27 cellular contexts compared by ENCODE assay signal in genomic region chr16:84680165-84680842, GRCh38.
"Had no signal": no experiment of that assay in that cellular context is flagged by ENCODE, and none has a peak within 500 bp of the region (broad histone marks: within the 10 kb centered on the region; RNA-seq: fewer than 3 reads in every experiment).

No MANE protein-coding gene starts in this region.

- H3K36me3 ChIP-seq: left lung, lower lobe of right lung, neural progenitor cell, neutrophil, ovary, suprapubic skin, thoracic aorta, tibial artery, uterus had no signal

- DNase-seq: hypothalamus; immature natural killer cell; kidney; left colon; left lung; lower lobe of right lung; mammary epithelial cell; mesendoderm; naive B cell; natural killer cell; nephron progenitor cell; occipital lobe; ovary; retina; right cardiac atrium; stimulated activated CD4-positive, alpha-beta T cell treated with anti-CD3 and anti-CD28 coated beads, Interleukin-1b, Interleukin-23, amount 100 ng/mL, for 48 hours; stimulated activated CD4-positive, alpha-beta T cell treated with anti-CD3 and anti-CD28 coated beads, Interleukin-2, amount 100 ng/mL, for 48 hours; stimulated activated naive B cell treated with anti-CD40 and anti-IgM and Interleukin-4, amounts not matched to agents 10 μg/mL and 1 μg/mL and 100 μg/mL, for 72 hours; trophoblast cell; uterus had no signal

- H3K4me2 ChIP-seq: neural progenitor cell, smooth muscle cell had no signal

- H2AFZ ChIP-seq: neural progenitor cell had no signal

- H3K9me3 ChIP-seq: left lung, lower lobe of right lung, neutrophil, ovary, suprapubic skin, thoracic aorta, tibial artery, uterus had no signal

- H3K4me3 ChIP-seq: left lung, lower lobe of right lung, neural progenitor cell, ovary, smooth muscle cell, suprapubic skin, thoracic aorta, tibial artery, uterus had no signal

- H3K27me3 ChIP-seq: ovary, uterus had no signal

- H3K27ac ChIP-seq: left lung, lower lobe of right lung, neural progenitor cell, neutrophil, ovary, suprapubic skin, thoracic aorta, tibial artery, uterus had no signal

- FAIRE-seq: islet of Langerhans, kidney had no signal

- ATAC-seq: left colon; left lung; lower lobe of right lung; natural killer cell; right cardiac atrium; stimulated activated naive B cell treated with anti-CD40 and anti-IgM and Interleukin-4, amounts not matched to agents 10 μg/mL and 1 μg/mL and 100 μg/mL, for 72 hours had no signal

- H3K4me1 ChIP-seq: lower lobe of right lung, suprapubic skin, tibial artery, uterus had no signal

- H3K9ac ChIP-seq: neural progenitor cell had no signal
